8 cellular contexts compared by ENCODE assay signal in the genomic region with DNA sequence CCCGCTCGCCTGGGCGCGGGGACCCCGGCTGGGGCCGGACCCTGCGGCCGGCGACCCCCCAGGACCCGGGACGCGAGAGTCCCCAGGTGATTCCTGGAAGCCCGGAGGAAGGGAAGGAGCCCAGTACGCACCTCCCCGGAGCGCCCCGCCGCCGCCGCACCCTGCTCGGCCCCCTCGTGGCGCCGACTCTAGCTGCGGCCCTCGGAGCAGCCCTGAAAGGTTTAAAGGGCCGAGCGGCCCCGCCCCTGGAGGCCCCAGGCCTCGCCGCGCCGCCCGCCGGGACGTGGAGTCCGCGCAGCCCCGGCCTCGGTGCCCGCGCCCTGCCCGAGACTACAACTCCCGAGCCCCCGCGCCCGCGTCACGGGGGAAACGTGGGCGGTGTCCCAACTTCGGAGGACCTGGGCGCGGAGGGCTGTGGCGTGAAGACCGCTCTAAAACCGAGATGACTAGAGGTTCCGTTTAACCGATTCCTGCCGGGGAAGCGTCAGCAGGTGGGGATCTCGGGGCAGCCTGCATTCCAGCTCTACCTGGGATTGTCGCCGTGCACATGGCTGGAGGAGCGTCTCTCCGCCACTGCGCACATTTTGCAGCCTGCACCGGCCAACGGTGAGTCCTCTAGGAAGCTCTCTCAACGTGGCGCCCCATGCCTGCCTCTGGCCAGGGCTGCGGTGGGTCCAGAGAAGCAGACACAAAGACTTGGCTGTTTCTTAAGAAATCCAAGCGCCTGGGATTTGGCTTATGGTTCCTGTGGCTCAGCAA. TPM values are rescaled to one million over a fixed set of nuclear protein-coding genes. Genes with fewer than 3 reads are reported as not detected.
DNase-seq lines count a peak whose midpoint lies in the region; ATAC-seq and TF ChIP-seq lines count a peak whose summit lies in the region.

A gene with protein sequence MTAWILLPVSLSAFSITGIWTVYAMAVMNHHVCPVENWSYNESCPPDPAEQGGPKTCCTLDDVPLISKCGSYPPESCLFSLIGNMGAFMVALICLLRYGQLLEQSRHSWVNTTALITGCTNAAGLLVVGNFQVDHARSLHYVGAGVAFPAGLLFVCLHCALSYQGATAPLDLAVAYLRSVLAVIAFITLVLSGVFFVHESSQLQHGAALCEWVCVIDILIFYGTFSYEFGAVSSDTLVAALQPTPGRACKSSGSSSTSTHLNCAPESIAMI (minus strand): TSS at position 223 of the 759 bp plus-strand sequence. CDS start 750 bp downstream, outside the sequence.

- H3K9ac ChIP-seq in iPS-20b (ENCODE audit: low read depth, low read length), result peak within 1 kb of the TSS; percentile 88

- ATAC-seq in GM18511 (IDR thresholded peaks at IDR 0.05; ENCODE audit: unreplicated experiment) (peak; percentile 97), HG02981 (IDR thresholded peaks at IDR 0.05; ENCODE audit: unreplicated experiment) (peak; percentile 96)

- intact Hi-C loops in breast epithelium (cut with DNase I; ENCODE audit: low total_unique reads), result no loop called here

- H3K4me3 ChIP-seq in breast epithelium (peak within 1 kb of the TSS; percentile 71 to 86 (median 75)), iPS-20b (ENCODE audit: low read length) (peak within 1 kb of the TSS; percentile 99), skin epidermis (peak within 1 kb of the TSS; percentile 58 to 85 (median 75))

- H3K4me1 ChIP-seq in breast epithelium (peaks cover 9 to 34% of the 10 kb centered on the region in 2 donors), iPS-20b (ENCODE audit: insufficient read depth, low read length) (no peaks in the 10 kb centered on the region)

- no peak for TF ChIP-seq POLR2A in breast epithelium (IDR thresholded peaks at IDR 0.05)

- peak; percentile 26 for TF ChIP-seq CTCF in VCaP (conservative IDR thresholded peaks at IDR 0.05)
- peak in 2 of 3 donors; percentile 21 to 64 for TF ChIP-seq CTCF in breast epithelium (IDR thresholded peaks at IDR 0.05)

- DNase-seq in 8988T, result peak; percentile 87
- DNase-seq in NCI-H2171 (lab: John Stamatoyannopoulos, UW), result peak; percentile 81
- DNase-seq in breast epithelium (ENCODE audit: low spot score in 2 of 2), result peak; percentile 94 to 95

- H3K9me3 ChIP-seq in breast epithelium, result no peaks in the 10 kb centered on the region
- no peaks in the 10 kb centered on the region for H3K9me3 ChIP-seq in iPS-20b (ENCODE audit: insufficient read depth, low read depth, low read length)

- H3K27me3 ChIP-seq in breast epithelium (no peaks in the 10 kb centered on the region), iPS-20b (ENCODE audit: insufficient read depth, low read length) (no peaks in the 10 kb centered on the region)

- H3K27ac ChIP-seq in VCaP (peak within 1 kb of the TSS; percentile 80), breast epithelium (peak within 1 kb of the TSS; percentile 89 to 90), iPS-20b (ENCODE audit: low read length) (peak within 1 kb of the TSS; percentile 40), skin epidermis (peak within 1 kb of the TSS in 20 of 21 experiments; percentile 52 to 96 (median 84))

- H3K36me3 ChIP-seq in breast epithelium (no peaks in the 10 kb centered on the region), iPS-20b (ENCODE audit: insufficient read depth, low read depth, low read length) (peaks cover 22% of the 10 kb centered on the region)

RNA-seq across cellular contexts. Expression of the gene that starts here (rescaled TPM):
- 10 to 100 TPM; 20.8 to 40.0 (median 22.6) TPM for total RNA-seq in breast epithelium

Comparison
In these comparisons a context has a peak if more than half of its experiments do, and no peak if none do; other contexts are left out.
1. Peak in every context shown above with its lines: DNase-seq, ATAC-seq, H3K4me3 ChIP-seq and H3K27ac ChIP-seq.